Comparison of ENCODE assay signal across 8 cellular contexts in genomic region chr9:19231126-19232035, GRCh38. TPM values are rescaled to one million over a fixed set of nuclear protein-coding genes. Genes with fewer than 3 reads are reported as not detected.
DNase-seq lines count a peak whose midpoint lies in the region; ATAC-seq and TF ChIP-seq lines count a peak whose summit lies in the region.

No MANE protein-coding gene starts in this region.

- peaks cover 2% of the 10 kb centered on the region for H3K36me3 Mint-ChIP-seq in activated CD8-positive, alpha-beta memory T cell treated with anti-CD3 and anti-CD28 coated beads, Interleukin-2, amount 10 ng/mL, durations not matched to agents 7 days and 5 days

- WGBS in stomach, 5 donors = 0 to 1% (median 1%) methylated on average over 40 of the region's 40 CpGs

- H3K36me3 ChIP-seq in HAP-1 (replicated peaks) (no peaks in the 10 kb centered on the region; the same call in 1 of the 2 replicates), stomach (no peaks in the 10 kb centered on the region)

- H3K27me3 ChIP-seq in HAP-1 (ENCODE audit: low read depth) (no peaks in the 10 kb centered on the region), stomach (no peaks in the 10 kb centered on the region)

- H3K4me3 ChIP-seq in HAP-1 = peak overlapping the region; percentile 95
- H3K4me3 ChIP-seq in stomach = peak overlapping the region; percentile 68 to 98 (median 88)

- peak; percentile 37 for ATAC-seq in activated CD8-positive, alpha-beta memory T cell treated with anti-CD3 and anti-CD28 coated beads, Interleukin-2, amount 10 ng/mL, durations not matched to agents 7 days and 5 days

- peaks cover 15% of the 10 kb centered on the region for H3K4me1 Mint-ChIP-seq in activated CD8-positive, alpha-beta memory T cell treated with anti-CD3 and anti-CD28 coated beads, Interleukin-2, amount 10 ng/mL, durations not matched to agents 7 days and 5 days

- CTCF ChIA-PET in activated CD8-positive, alpha-beta memory T cell treated with anti-CD3 and anti-CD28 coated beads, Interleukin-2, amount 10 ng/mL, durations not matched to agents 7 days and 5 days (lab: Charles Lee) = interaction anchor here (0.6 to 1.8 kb wide), 10 partner anchors 9 to 234 kb away, joined by 3 to 7 read pairs (median 3); partner anchors contain the start of gene RRAGA

- no peaks in the 10 kb centered on the region for H3K27me3 Mint-ChIP-seq in activated CD8-positive, alpha-beta memory T cell treated with anti-CD3 and anti-CD28 coated beads, Interleukin-2, amount 10 ng/mL, durations not matched to agents 7 days and 5 days

- peak overlapping the region; percentile 95 to 100 (median 97) for H3K27ac ChIP-seq in stomach

- TF ChIP-seq EP300 in stomach (IDR thresholded peaks at IDR 0.05) = no peak

- H3K4me1 ChIP-seq in HAP-1 (peaks cover 19% of the 10 kb centered on the region), stomach (peaks cover 20 to 42% (median 28%) of the 10 kb centered on the region in 4 donors)

- TF ChIP-seq POLR2A in stomach (IDR thresholded peaks at IDR 0.05) = no peak

- intact Hi-C loops in stomach (cut with DNase I; ENCODE audit: low total_unique reads) = no loop called here

- H3K4me3 Mint-ChIP-seq in activated CD8-positive, alpha-beta memory T cell treated with anti-CD3 and anti-CD28 coated beads, Interleukin-2, amount 10 ng/mL, durations not matched to agents 7 days and 5 days = no peak overlapping the region

- H3K9me3 Mint-ChIP-seq in activated CD8-positive, alpha-beta memory T cell treated with anti-CD3 and anti-CD28 coated beads, Interleukin-2, amount 10 ng/mL, durations not matched to agents 7 days and 5 days (ENCODE audit: low read depth) = no peaks in the 10 kb centered on the region

- H3K9me3 ChIP-seq in HAP-1 = no peaks in the 10 kb centered on the region
- H3K9me3 ChIP-seq in stomach = no peaks in the 10 kb centered on the region

- peak; percentile 52 for DNase-seq in activated CD8-positive, alpha-beta memory T cell treated with anti-CD3 and anti-CD28 coated beads, Interleukin-2, amount 10 ng/mL, durations not matched to agents 7 days and 5 days
- DNase-seq in activated CD8-positive, alpha-beta memory T cell treated with anti-CD3 and anti-CD28 coated beads for 24 hours = no peak
- DNase-seq in HAP-1 (ENCODE audit: low spot score in 2 of 2) = peak in 1 of 2 experiments; percentile 42
- DNase-seq in NCI-H345 (lab: John Stamatoyannopoulos, UW) = peak; percentile 39
- peak; percentile 50 for DNase-seq in cerebellar cortex (ENCODE audit: low spot score)
- peak; percentile 46 for DNase-seq in left kidney (ENCODE audit: low read depth, low spot score)
- DNase-seq in stomach = peak; percentile 26
- no peak for DNase-seq in SHP77 treated with DMSO at 0.1 percent for 48 hours (lab: John Stamatoyannopoulos, UW)

- no peak for TF ChIP-seq CTCF in stomach (IDR thresholded peaks at IDR 0.05)

- no peak overlapping the region for H3K27ac Mint-ChIP-seq in activated CD8-positive, alpha-beta memory T cell treated with anti-CD3 and anti-CD28 coated beads, Interleukin-2, amount 10 ng/mL, durations not matched to agents 7 days and 5 days

- in situ Hi-C loops in HAP-1 (cut with MboI; ENCODE audit: low sequenced_read_pairs) = no loop called here

RNA-seq across cellular contexts. Expression of gene DENND4C, which starts 0.9 kb away (rescaled TPM):
- 10 to 100 TPM; 28.8 to 38.6 TPM for total RNA-seq in activated CD8-positive, alpha-beta memory T cell treated with anti-CD3 and anti-CD28 coated beads, Interleukin-2, amount 10 ng/mL, durations not matched to agents 7 days and 5 days
- total RNA-seq in stomach = 100 to 1,000 TPM in 2 of 5 donors, 10 to 100 TPM in 3; 46.0 to 226 (median 63.5) TPM
- polyA plus RNA-seq in stomach = 1 to 10 TPM; 6.3 to 9.3 (median 7.7) TPM

Comparison
In these comparisons a context has a peak if more than half of its experiments do, and no peak if none do; other contexts are left out.
1. DNase-seq: peak in activated CD8-positive, alpha-beta memory T cell treated with anti-CD3 and anti-CD28 coated beads, Interleukin-2, amount 10 ng/mL, durations not matched to agents 7 days and 5 days (single experiment), NCI-H345 (single experiment), cerebellar cortex (single experiment), left kidney (single experiment) and stomach (single experiment); none in activated CD8-positive, alpha-beta memory T cell treated with anti-CD3 and anti-CD28 coated beads for 24 hours (single experiment) and SHP77 treated with DMSO at 0.1 percent for 48 hours (single experiment).